Comparison of ENCODE assay signal across 18 cellular contexts in genomic region chr16:88392616-88393015, GRCh38. TPM values are rescaled to one million over a fixed set of nuclear protein-coding genes. Genes with fewer than 3 reads are reported as not detected.
A peak's percentile ranks its signal among the peaks of the same experiment; 100 is the strongest.
DNase-seq lines count a peak whose midpoint lies in the region; ATAC-seq and TF ChIP-seq lines count a peak whose summit lies in the region.
"Had no signal": no experiment of that assay in that cellular context is flagged by ENCODE, and none has a peak within 500 bp of the region (broad histone marks: within the 10 kb centered on the region; RNA-seq: fewer than 3 reads in every experiment).

No MANE protein-coding gene starts in this region.

- H3K9me2 ChIP-seq in SK-N-SH: no peaks in the 10 kb centered on the region

- 82% methylated on average over 6 of the region's 6 CpGs for WGBS in SK-N-SH (ENCODE audit: low lambda C conversion rate)
- 32 to 45% (median 37%) methylated on average over 6 of the region's 6 CpGs for WGBS in psoas muscle, 3 donors

- no peak overlapping the region for H3K4me2 ChIP-seq in SK-N-SH

- H3K36me3 ChIP-seq in SK-N-SH (replicated peaks in 1 of 2; ENCODE audit: control insufficient read depth in 1 of 2, insufficient read depth in 2 of 2, low read length in 1 of 2): no peaks in the 10 kb centered on the region
- H3K36me3 ChIP-seq in psoas muscle (ENCODE audit: insufficient read depth in 1 of 2, low read depth in 1 of 2): no peaks in the 10 kb centered on the region
- no peaks in the 10 kb centered on the region for H3K36me3 ChIP-seq in tibial artery

- H3K27me3 ChIP-seq in SK-N-SH (ENCODE audit: insufficient read depth): no peaks in the 10 kb centered on the region
- no peaks in the 10 kb centered on the region for H3K27me3 ChIP-seq in psoas muscle (ENCODE audit: insufficient read depth in 3 of 3, low read length in 2 of 3)
- H3K27me3 ChIP-seq in tibial artery: no peaks in the 10 kb centered on the region
- H3K27me3 ChIP-seq: SJSA1 had no signal

- CTCF ChIA-PET in SK-N-SH (lab: Yijun Ruan, JAX): interaction anchor here (1.4 to 2.1 kb wide), 2 partner anchors 9 to 45 kb away, joined by 6 to 7 read pairs; no protein-coding TSS in a partner anchor

- H3F3A ChIP-seq in SK-N-SH (replicated peaks; ENCODE audit: insufficient read depth): no peaks in the 10 kb centered on the region

- H3K9me3 ChIP-seq in SK-N-SH (no peaks in the 10 kb centered on the region), psoas muscle (no peaks in the 10 kb centered on the region), tibial artery (no peaks in the 10 kb centered on the region)
- H3K9me3 ChIP-seq: SJSA1 had no signal

- POLR2A ChIA-PET in SK-N-SH (lab: Yijun Ruan, JAX): no interaction called here

- no peak for TF ChIP-seq EP300 in SK-N-SH (IDR thresholded peaks at IDR 0.05; ENCODE audit: borderline replicate concordance in 1 of 2, low read depth in 1 of 2, low read length in 1 of 2)

- no peak overlapping the region for H3K4me3 ChIP-seq in SK-N-SH (ENCODE audit: low read depth in 2 of 2, low read length in 1 of 2)
- no peak overlapping the region for H3K4me3 ChIP-seq in coronary artery
- no peak overlapping the region for H3K4me3 ChIP-seq in psoas muscle
- H3K4me3 ChIP-seq in tibial artery: no peak overlapping the region
- H3K4me3 ChIP-seq: SJSA1 had no signal

- H3K79me2 ChIP-seq in SK-N-SH (ENCODE audit: insufficient read depth): peaks cover 29% of the 10 kb centered on the region

- no peak for TF ChIP-seq CTCF in SK-N-SH (IDR thresholded peaks at IDR 0.05)
- TF ChIP-seq CTCF in coronary artery (IDR thresholded peaks at IDR 0.05): no peak
- no peak for TF ChIP-seq CTCF in psoas muscle (IDR thresholded peaks at IDR 0.05)
- no peak for TF ChIP-seq CTCF in tibial artery (IDR thresholded peaks at IDR 0.05)

- H4K20me1 ChIP-seq in SK-N-SH (ENCODE audit: insufficient read depth): peaks cover 18% of the 10 kb centered on the region; the same call in 1 of the 2 replicates

- H3K27ac ChIP-seq in SK-N-SH (ENCODE audit: low read depth in 2 of 2, low read length in 1 of 2) (no peak overlapping the region), coronary artery (peak overlapping the region; percentile 66 to 88), psoas muscle (peak overlapping the region; percentile 84), tibial artery (peak overlapping the region; percentile 60 to 63)
- H3K27ac ChIP-seq: 22Rv1, SJSA1 had no signal

- H2AFZ ChIP-seq in SK-N-SH (ENCODE audit: low read depth): no peak overlapping the region

- ATAC-seq in SK-N-SH treated with all-trans-retinoic acid at 6 μM for 48 hours: no peak
- no peak for ATAC-seq in psoas muscle
- no peak for ATAC-seq in HG03280 (IDR thresholded peaks at IDR 0.05; ENCODE audit: unreplicated experiment)
- ATAC-seq: HCT116 had no signal

- no peak overlapping the region for H3K9ac ChIP-seq in SK-N-SH

- TF ChIP-seq RAD21 in SK-N-SH (IDR thresholded peaks at IDR 0.05; ENCODE audit: low read length): no peak

- intact Hi-C loops in psoas muscle (cut with DNase I) (no loop called here), tibial artery (cut with DNase I; ENCODE audit: low total_unique reads) (no loop called here)

- H3K4me1 ChIP-seq in SK-N-SH (ENCODE audit: control insufficient read depth in 1 of 2, insufficient read depth in 2 of 2, low read depth in 1 of 2, low read length in 1 of 2) (no peaks in the 10 kb centered on the region; a peak in 1 of 4 replicates), psoas muscle (peaks cover 34% of the 10 kb centered on the region), tibial artery (peaks cover 0 to 38% (median 28%) of the 10 kb centered on the region in 4 donors)

- no peak for DNase-seq in SK-N-SH
- no peak for DNase-seq in coronary artery (ENCODE audit: low spot score)
- DNase-seq in psoas muscle: no peak
- DNase-seq in tibial artery: no peak
- DNase-seq in D341Med (ENCODE audit: low spot score): no peak
- DNase-seq in NCI-H146 (lab: John Stamatoyannopoulos, UW): no peak
- DNase-seq: KBM-7, NCI-H1105 treated with DMSO at 0.1 percent for 48 hours, NCI-H1694, NCI-H2081, NCI-H2227 treated with DMSO at 0.1 percent for 48 hours, NCI-H526 treated with DMSO at 0.1 percent for 48 hours had no signal

TF ChIP-seq in SK-N-SH treated with all-trans-retinoic acid at 6 μM for 48 hours, 23 proteins besides CTCF, POLR2A, EP300 and RAD21:
- no peak for TF ChIP-seq CSDC2 (CRISPR knock-in tag; IDR thresholded peaks at IDR 0.05)
- no peak for TF ChIP-seq TCF4 (CRISPR knock-in tag; IDR thresholded peaks at IDR 0.05; ENCODE audit: borderline replicate concordance)
- TF ChIP-seq ARNTL (CRISPR knock-in tag; IDR thresholded peaks at IDR 0.05; ENCODE audit: borderline replicate concordance, low read depth): no peak
- no peak for TF ChIP-seq ZNF70 (CRISPR knock-in tag; IDR thresholded peaks at IDR 0.05)
- TF ChIP-seq ZC3H10 (CRISPR knock-in tag; IDR thresholded peaks at IDR 0.05): no peak
- peak; percentile 95 for TF ChIP-seq ZFP3 (CRISPR knock-in tag; IDR thresholded peaks at IDR 0.05)
- no peak for TF ChIP-seq RARB (CRISPR knock-in tag; IDR thresholded peaks at IDR 0.05)
- TF ChIP-seq GLIS3 (CRISPR knock-in tag; IDR thresholded peaks at IDR 0.05): no peak

TF ChIP-seq in SK-N-SH, 30 proteins besides CTCF, POLR2A, EP300 and RAD21:
- TF ChIP-seq, protein P1, sequence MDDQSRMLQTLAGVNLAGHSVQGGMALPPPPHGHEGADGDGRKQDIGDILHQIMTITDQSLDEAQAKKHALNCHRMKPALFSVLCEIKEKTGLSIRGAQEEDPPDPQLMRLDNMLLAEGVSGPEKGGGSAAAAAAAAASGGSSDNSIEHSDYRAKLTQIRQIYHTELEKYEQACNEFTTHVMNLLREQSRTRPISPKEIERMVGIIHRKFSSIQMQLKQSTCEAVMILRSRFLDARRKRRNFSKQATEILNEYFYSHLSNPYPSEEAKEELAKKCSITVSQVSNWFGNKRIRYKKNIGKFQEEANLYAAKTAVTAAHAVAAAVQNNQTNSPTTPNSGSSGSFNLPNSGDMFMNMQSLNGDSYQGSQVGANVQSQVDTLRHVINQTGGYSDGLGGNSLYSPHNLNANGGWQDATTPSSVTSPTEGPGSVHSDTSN (IDR thresholded peaks at IDR 0.05): no peak
TF ChIP-seq in SK-N-SH: peak in this region for 0.

RNA-seq across cellular contexts. Expression of gene ZNF469, which starts 9.9 kb away (rescaled TPM):
- polyA plus RNA-seq in SK-N-SH (2012; rRNA removed) (0.24 and 0.56 TPM in 2 replicates), psoas muscle (under 1 TPM; 0.08 to 0.30 (median 0.23) TPM)
- polyA plus RNA-seq in SK-N-SH (2012; cell fraction: cytosol; rRNA removed): 0.19 and 0.34 TPM in 2 replicates
- polyA plus RNA-seq in SK-N-SH (2012; cell fraction: nucleus; rRNA removed): 1.3 and 1.7 TPM in 2 replicates
- total RNA-seq in psoas muscle: 1 to 10 TPM in 1 of 4 donors, under 1 TPM in 3; 0.25 to 1.7 (median 0.47) TPM
- total RNA-seq: MCF 10A had no signal

Comparison
In these comparisons a context has a peak if more than half of its experiments do, and no peak if none do; other contexts are left out.
1. H3K27ac ChIP-seq: peak in coronary artery (2 of 2), psoas muscle (single experiment) and tibial artery (2 of 2); none in SK-N-SH (0 of 2).